8 cellular contexts compared by ENCODE assay signal in the genomic region with DNA sequence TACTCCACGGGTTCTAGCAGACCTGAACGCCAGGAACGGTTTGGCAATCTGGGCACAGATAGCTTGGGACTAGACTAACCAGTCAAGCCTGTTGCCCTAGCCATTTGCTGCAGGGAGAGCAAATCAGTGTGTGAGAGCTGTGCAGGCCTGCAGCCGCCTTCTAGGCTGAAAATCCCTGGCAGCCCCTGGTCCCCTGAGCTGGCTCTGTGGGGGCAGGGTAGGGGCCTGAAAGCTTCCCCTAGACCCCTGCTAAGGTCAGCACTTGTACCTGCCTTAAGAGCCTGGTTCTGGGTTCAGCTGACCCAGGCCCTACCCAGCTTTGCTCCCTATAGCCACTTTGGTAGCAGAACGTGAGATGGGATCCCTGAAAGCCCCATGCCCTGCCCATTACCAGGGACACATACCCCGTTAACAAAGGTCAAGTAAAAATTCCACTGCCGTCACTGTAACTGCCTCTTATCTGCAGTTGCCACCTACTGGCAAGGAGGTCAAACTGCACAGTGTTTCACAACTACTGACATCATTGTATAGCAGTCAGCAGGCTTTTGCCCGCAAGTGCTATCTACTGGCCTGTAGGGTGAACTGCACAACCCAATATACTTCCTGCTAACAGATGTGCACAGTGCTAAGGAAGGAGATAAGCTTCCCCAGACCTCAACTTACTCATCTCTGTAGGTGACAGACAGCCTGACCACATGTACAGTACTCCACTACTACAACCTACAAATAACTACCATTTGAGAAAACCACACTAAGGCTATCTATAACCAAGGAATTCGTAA.
DNase-seq lines count a peak whose midpoint lies in the region; ATAC-seq and TF ChIP-seq lines count a peak whose summit lies in the region.

No MANE protein-coding gene starts in this region.

- H3K4me3 ChIP-seq in adrenal gland (no peak overlapping the region), left lung (no peak overlapping the region), suprapubic skin (no peak overlapping the region)

- DNase-seq in Daoy (ENCODE audit: low read depth) (peak; percentile 63), adrenal gland (peak in 4 of 7 donors; percentile 17 to 39 (median 32)), left lung (no peak), suprapubic skin (ENCODE audit: low spot score in 2 of 2) (peak in 1 of 2 donors; percentile 66), superior temporal gyrus (ENCODE audit: extremely low spot score) (no peak)

- TF ChIP-seq POLR2A in adrenal gland (IDR thresholded peaks at IDR 0.05) (no peak), suprapubic skin (IDR thresholded peaks at IDR 0.05) (no peak)

- TF ChIP-seq CTCF in adrenal gland (IDR thresholded peaks at IDR 0.05) (peak; percentile 11 to 48 (median 34)), left lung (IDR thresholded peaks at IDR 0.05) (peak in 1 of 2 donors; percentile 29), suprapubic skin (IDR thresholded peaks at IDR 0.05) (peak; percentile 55 to 66)

- H3K27me3 ChIP-seq in adrenal gland, result peaks cover 6% of the 10 kb centered on the region
- no peaks in the 10 kb centered on the region for H3K27me3 ChIP-seq in left lung
- no peaks in the 10 kb centered on the region for H3K27me3 ChIP-seq in suprapubic skin

- ATAC-seq in GM21381 (IDR thresholded peaks at IDR 0.05; ENCODE audit: unreplicated experiment) (peak; percentile 100), HG03565 (IDR thresholded peaks at IDR 0.05; ENCODE audit: unreplicated experiment) (peak; percentile 100), SK-N-SH treated with all-trans-retinoic acid at 6 μM for 48 hours (peak; percentile 90), left lung (peak; percentile 55)

- TF ChIP-seq EP300 in suprapubic skin (IDR thresholded peaks at IDR 0.05), result no peak

- WGBS in adrenal gland, 4 donors, result 53 to 70% (median 64%) methylated on average over 4 to 9 of the region's 9 CpGs
- WGBS in suprapubic skin, result 42% methylated on average over 6 of the region's 9 CpGs

- H3K27ac ChIP-seq in adrenal gland (no peak overlapping the region), left lung (no peak overlapping the region), suprapubic skin (peak overlapping the region; percentile 86)

- no peaks in the 10 kb centered on the region for H3K4me1 ChIP-seq in adrenal gland (replicated peaks in 1 of 2)
- H3K4me1 ChIP-seq in left lung, result no peaks in the 10 kb centered on the region
- peaks cover 2% of the 10 kb centered on the region for H3K4me1 ChIP-seq in suprapubic skin

- H3K36me3 ChIP-seq in adrenal gland (replicated peaks in 1 of 2) (no peaks in the 10 kb centered on the region), left lung (no peaks in the 10 kb centered on the region), suprapubic skin (no peaks in the 10 kb centered on the region)

- H3K9me3 ChIP-seq in adrenal gland (replicated peaks in 1 of 3) (no peaks in the 10 kb centered on the region), left lung (peaks cover 0 to 10% of the 10 kb centered on the region in 2 donors), suprapubic skin (no peaks in the 10 kb centered on the region)

- intact Hi-C loops in adrenal gland (cut with DNase I) (no loop called here), left lung (cut with DNase I) (no loop called here)

TF ChIP-seq in SK-N-SH treated with all-trans-retinoic acid at 6 μM for 48 hours, 23 proteins besides CTCF, POLR2A, EP300 and RAD21:
- TF ChIP-seq PPARA (CRISPR knock-in tag; IDR thresholded peaks at IDR 0.05; ENCODE audit: borderline replicate concordance) (no peak), TCF4 (CRISPR knock-in tag; IDR thresholded peaks at IDR 0.05; ENCODE audit: borderline replicate concordance) (no peak), TSHZ2 (CRISPR knock-in tag; IDR thresholded peaks at IDR 0.05) (no peak), ZFP3 (CRISPR knock-in tag; IDR thresholded peaks at IDR 0.05) (no peak), ISL1 (CRISPR knock-in tag; IDR thresholded peaks at IDR 0.05) (no peak), POU6F1 (CRISPR knock-in tag; IDR thresholded peaks at IDR 0.05; ENCODE audit: borderline replicate concordance, low read depth) (no peak)

Comparison
In these comparisons a context has a peak if more than half of its experiments do, and no peak if none do; other contexts are left out.
1. DNase-seq: peak in Daoy (single experiment) and adrenal gland (4 of 7); none in left lung (0 of 2) and superior temporal gyrus (single experiment).
2. Peak in every context shown above with its lines, with median percentiles within 50 percentile points of each other: ATAC-seq.